ENCODE assay signal across 8 cellular contexts in genomic region chr9:79572891-79573696, GRCh38. TPM values are rescaled to one million over a fixed set of nuclear protein-coding genes. Genes with fewer than 3 reads are reported as not detected.
DNase-seq lines count a peak whose midpoint lies in the region; ATAC-seq and TF ChIP-seq lines count a peak whose summit lies in the region.

No MANE protein-coding gene starts in this region.

- H3K4me1 Mint-ChIP-seq in activated naive CD8-positive, alpha-beta T cell treated with anti-CD3 and anti-CD28 coated beads, Interleukin-2, amount 50 U/mL, for 24 hours: peaks cover 50% of the 10 kb centered on the region

- H3K9me3 Mint-ChIP-seq in activated naive CD8-positive, alpha-beta T cell treated with anti-CD3 and anti-CD28 coated beads, Interleukin-2, amount 50 U/mL, for 24 hours: no peaks in the 10 kb centered on the region

- POLR2A ChIA-PET in RWPE1 (lab: Yijun Ruan, JAX; ENCODE audit: low non-redundant PET): no interaction called here

- H3K27me3 ChIP-seq in right atrium auricular region (no peaks in the 10 kb centered on the region), rectal smooth muscle tissue (ENCODE audit: control insufficient read depth, insufficient read depth, low read length) (no peaks in the 10 kb centered on the region)

- TF ChIP-seq CTCF in GM13976 (IDR thresholded peaks at IDR 0.05; ENCODE audit: borderline replicate concordance, control extremely low read depth, extremely low read depth, insufficient read depth, missing control alignments) (peak; percentile 11), RWPE1 (conservative IDR thresholded peaks at IDR 0.05; ENCODE audit: low read depth) (peak; percentile 23; the same call in 1 of the 2 replicates), right atrium auricular region (IDR thresholded peaks at IDR 0.05) (no peak)

- no peaks in the 10 kb centered on the region for H3K36me3 ChIP-seq in right atrium auricular region
- no peaks in the 10 kb centered on the region for H3K36me3 ChIP-seq in rectal smooth muscle tissue (ENCODE audit: control insufficient read depth, insufficient read depth, low read length)

- H3K27ac ChIP-seq in RWPE1 (peak overlapping the region; percentile 93), right atrium auricular region (peak overlapping the region; percentile 96 to 97), rectal smooth muscle tissue (ENCODE audit: low read depth, low read length) (peak overlapping the region; percentile 86)

- H3K4me3 Mint-ChIP-seq in activated naive CD8-positive, alpha-beta T cell treated with anti-CD3 and anti-CD28 coated beads, Interleukin-2, amount 50 U/mL, for 24 hours: peak overlapping the region; percentile 89

- H3K4me1 ChIP-seq in right atrium auricular region (peaks cover 0 to 43% of the 10 kb centered on the region in 2 donors), rectal smooth muscle tissue (ENCODE audit: control insufficient read depth, insufficient read depth, low read length) (peaks cover 11% of the 10 kb centered on the region)

- no peaks in the 10 kb centered on the region for H3K27me3 Mint-ChIP-seq in activated naive CD8-positive, alpha-beta T cell treated with anti-CD3 and anti-CD28 coated beads, Interleukin-2, amount 50 U/mL, for 24 hours

- peaks cover 13% of the 10 kb centered on the region for H3K36me3 Mint-ChIP-seq in activated naive CD8-positive, alpha-beta T cell treated with anti-CD3 and anti-CD28 coated beads, Interleukin-2, amount 50 U/mL, for 24 hours (ENCODE audit: low read depth)

- DNase-seq in GM13976 (ENCODE audit: low spot score) (peak; percentile 48), RWPE1 (ENCODE audit: low spot score) (peak; percentile 52), right atrium auricular region (ENCODE audit: low spot score) (no peak), SHP77 (lab: John Stamatoyannopoulos, UW) (no peak)
- DNase-seq in activated naive CD8-positive, alpha-beta T cell treated with anti-CD3 and anti-CD28 coated beads, Interleukin-2, amount 50 U/mL, for 24 hours: peak; percentile 65

- peak overlapping the region; percentile 62 for H3K9ac ChIP-seq in rectal smooth muscle tissue (ENCODE audit: low read length)

- ATAC-seq in activated naive CD8-positive, alpha-beta T cell treated with anti-CD3 and anti-CD28 coated beads, Interleukin-2, amount 50 U/mL, for 24 hours: no peak
- ATAC-seq in GM19467 (IDR thresholded peaks at IDR 0.05; ENCODE audit: unreplicated experiment) (no peak), GM18870 (IDR thresholded peaks at IDR 0.05; ENCODE audit: unreplicated experiment) (no peak)

- peak overlapping the region; percentile 98 for H3K4me3 ChIP-seq in right atrium auricular region
- peak overlapping the region; percentile 82 for H3K4me3 ChIP-seq in rectal smooth muscle tissue (ENCODE audit: low read length)

- in situ Hi-C loops in GM13976 (cut with MboI; ENCODE audit: low sequenced_read_pairs, unreplicated experiment): no loop called here

- H3K27ac Mint-ChIP-seq in activated naive CD8-positive, alpha-beta T cell treated with anti-CD3 and anti-CD28 coated beads, Interleukin-2, amount 50 U/mL, for 24 hours: peak overlapping the region; percentile 88

- H3K9me3 ChIP-seq in right atrium auricular region: no peaks in the 10 kb centered on the region

- CTCF ChIA-PET in RWPE1 (lab: Yijun Ruan, JAX): interaction anchor here (0.6 to 1.0 kb wide), 3 partner anchors 15 to 602 kb away, joined by 3 to 5 read pairs (median 4); no protein-coding TSS in a partner anchor

RNA-seq across cellular contexts. Expression of gene TLE4, which starts 1.3 kb away (rescaled TPM):
- total RNA-seq in right atrium auricular region: 10 to 100 TPM; 18.9 to 26.1 TPM

Comparison
In these comparisons a context has a peak if more than half of its experiments do, and no peak if none do; other contexts are left out.
1. DNase-seq: peak in GM13976 (single experiment), RWPE1 (single experiment) and activated naive CD8-positive, alpha-beta T cell treated with anti-CD3 and anti-CD28 coated beads, Interleukin-2, amount 50 U/mL, for 24 hours (single experiment); none in right atrium auricular region (single experiment) and SHP77 (0 of 2).
2. CTCF ChIP-seq: peak in GM13976 (single experiment) and RWPE1 (single experiment); none in right atrium auricular region (0 of 2).
3. Peak in every context shown above with its lines, with median percentiles within 50 percentile points of each other: H3K27ac ChIP-seq.